ENCODE assay signal across 14 cellular contexts in the genomic region with DNA sequence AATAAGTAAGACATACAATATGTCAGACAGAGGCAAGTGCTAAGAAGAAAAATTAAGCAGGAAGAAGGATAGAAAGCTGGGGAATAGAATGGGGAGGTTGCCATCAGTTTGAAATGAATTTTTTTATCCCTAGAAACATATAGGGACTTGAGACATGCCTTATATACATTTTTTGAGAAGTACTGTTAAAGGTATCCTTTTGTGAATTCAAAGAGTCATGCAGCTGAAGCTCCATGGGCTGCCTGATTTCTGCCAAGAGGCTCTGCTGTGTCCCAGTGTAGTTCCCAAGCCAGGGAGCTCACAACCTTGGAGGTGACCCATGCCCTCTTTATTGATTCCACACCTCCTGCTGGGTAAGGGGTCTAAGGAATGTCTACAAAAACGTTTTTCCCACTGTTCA.
A peak's percentile ranks its signal among the peaks of the same experiment; 100 is the strongest.
DNase-seq lines count a peak whose midpoint lies in the region; TF ChIP-seq lines count a peak whose summit lies in the region.
"Had no signal": no experiment of that assay in that cellular context is flagged by ENCODE, and none has a peak within 500 bp of the region (broad histone marks: within the 10 kb centered on the region; RNA-seq: fewer than 3 reads in every experiment).

No MANE protein-coding gene starts in this region.

- H4K20me1 ChIP-seq in BLaER1: no peaks in the 10 kb centered on the region

- peaks cover 52% of the 10 kb centered on the region for H3K4me1 ChIP-seq in BLaER1
- H3K4me1 ChIP-seq in colonic mucosa: no peaks in the 10 kb centered on the region

- H3K9ac ChIP-seq in BLaER1 (peak overlapping the region; percentile 75), colonic mucosa (ENCODE audit: low read depth in 2 of 2, low read length in 2 of 2) (no peak overlapping the region)

- peak overlapping the region; percentile 70 for H3K4me3 ChIP-seq in BLaER1
- H3K4me3 ChIP-seq in kidney epithelial cell (ENCODE audit: low read depth, low read length): peak overlapping the region; percentile 20
- no peak overlapping the region for H3K4me3 ChIP-seq in colonic mucosa
- H3K4me3 ChIP-seq: skin epidermis had no signal

- peak overlapping the region; percentile 75 for H3K4me3 Mint-ChIP-seq in activated T-helper 2 cell treated with anti-CD3 and anti-CD28 coated beads, Interferon-gamma antibody, Interleukin-2, Interleukin-4, amounts not matched to agents 10 μg/mL and 5 μg/mL and 100 μg/mL, durations not matched to agents 14 hours and 24 hours and 36 hours (ENCODE audit: low read depth)

- peaks cover 6% of the 10 kb centered on the region; the same call in 1 of the 2 replicates for H3K36me3 ChIP-seq in BLaER1
- H3K36me3 ChIP-seq in kidney epithelial cell (ENCODE audit: control insufficient read depth, insufficient read depth, low read length): no peaks in the 10 kb centered on the region
- no peaks in the 10 kb centered on the region for H3K36me3 ChIP-seq in colonic mucosa

- H3K27ac Mint-ChIP-seq in activated T-helper 2 cell treated with anti-CD3 and anti-CD28 coated beads, Interferon-gamma antibody, Interleukin-2, Interleukin-4, amounts not matched to agents 10 μg/mL and 5 μg/mL and 100 μg/mL, durations not matched to agents 14 hours and 24 hours and 36 hours: peak overlapping the region; percentile 71

- no peaks in the 10 kb centered on the region for H3K27me3 Mint-ChIP-seq in activated T-helper 2 cell treated with anti-CD3 and anti-CD28 coated beads, Interferon-gamma antibody, Interleukin-2, Interleukin-4, amounts not matched to agents 10 μg/mL and 5 μg/mL and 100 μg/mL, durations not matched to agents 14 hours and 24 hours and 36 hours (ENCODE audit: low read depth)

- H3K36me3 Mint-ChIP-seq in activated T-helper 2 cell treated with anti-CD3 and anti-CD28 coated beads, Interferon-gamma antibody, Interleukin-2, Interleukin-4, amounts not matched to agents 10 μg/mL and 5 μg/mL and 100 μg/mL, durations not matched to agents 14 hours and 24 hours and 36 hours (ENCODE audit: low read depth): peaks cover 82% of the 10 kb centered on the region

- no peaks in the 10 kb centered on the region for H3K9me3 Mint-ChIP-seq in activated T-helper 2 cell treated with anti-CD3 and anti-CD28 coated beads, Interferon-gamma antibody, Interleukin-2, Interleukin-4, amounts not matched to agents 10 μg/mL and 5 μg/mL and 100 μg/mL, durations not matched to agents 14 hours and 24 hours and 36 hours

- H3K4me1 Mint-ChIP-seq in activated T-helper 2 cell treated with anti-CD3 and anti-CD28 coated beads, Interferon-gamma antibody, Interleukin-2, Interleukin-4, amounts not matched to agents 10 μg/mL and 5 μg/mL and 100 μg/mL, durations not matched to agents 14 hours and 24 hours and 36 hours (ENCODE audit: low read depth): peaks cover 49% of the 10 kb centered on the region

- H3K27ac ChIP-seq in BLaER1: peak overlapping the region; percentile 79
- H3K27ac ChIP-seq in colonic mucosa: no peak overlapping the region
- H3K27ac ChIP-seq in caudate nucleus (ENCODE audit: low read depth, low read length): no peak overlapping the region

- TF ChIP-seq CTCF in kidney epithelial cell (IDR thresholded peaks at IDR 0.05; ENCODE audit: insufficient read depth, low read length, poor library complexity, severe bottlenecking): no peak
- TF ChIP-seq CTCF in colonic mucosa (IDR thresholded peaks at IDR 0.05): no peak

- H3K27me3 ChIP-seq in BLaER1 (no peaks in the 10 kb centered on the region), kidney epithelial cell (ENCODE audit: control insufficient read depth, insufficient read depth, low read length) (no peaks in the 10 kb centered on the region), colonic mucosa (no peaks in the 10 kb centered on the region)

- no peak for DNase-seq in HEK293T (ENCODE audit: extremely low spot score)
- no peak for DNase-seq in activated T-helper 2 cell treated with anti-CD3 and anti-CD28 coated beads, Interferon-gamma antibody, Interleukin-2, Interleukin-4, amounts not matched to agents 10 μg/mL and 5 μg/mL and 100 μg/mL, durations not matched to agents 14 hours and 24 hours and 36 hours (ENCODE audit: low spot score)
- DNase-seq in kidney epithelial cell (ENCODE audit: low read depth): no peak
- no peak for DNase-seq in NCI-H2227 treated with DMSO at 0.1 percent for 48 hours (lab: John Stamatoyannopoulos, UW)
- DNase-seq in stimulated activated CD4-positive, alpha-beta T cell treated with anti-CD3 and anti-CD28 coated beads, Interleukin-2, amount 100 ng/mL, for 48 hours: no peak
- no peak for DNase-seq in colonic mucosa
- DNase-seq in caudate nucleus (lab: John Stamatoyannopoulos, UW): no peak
- DNase-seq: activated CD4-positive, alpha-beta T cell treated with anti-CD3 and anti-CD28 coated beads for 1 hour; amygdala; NCI-H1048; NCI-H446 treated with DMSO at 0.1 percent for 48 hours; SHP77 treated with DMSO at 0.1 percent for 48 hours had no signal

- H3K4me2 ChIP-seq in BLaER1: peak overlapping the region; percentile 95

- POLR2A ChIA-PET in HEK293T (lab: Yijun Ruan, JAX): no interaction called here

- intact Hi-C loops in activated T-helper 2 cell treated with anti-CD3 and anti-CD28 coated beads, Interferon-gamma antibody, Interleukin-2, Interleukin-4, amounts not matched to agents 10 μg/mL and 5 μg/mL and 100 μg/mL, durations not matched to agents 14 hours and 24 hours and 36 hours (cut with micrococcal nuclease): no loop called here
- intact Hi-C loops in colonic mucosa (cut with DNase I): no loop called here

- H3K9me3 ChIP-seq in BLaER1 (no peaks in the 10 kb centered on the region; the same call in 1 of the 2 replicates), colonic mucosa (no peaks in the 10 kb centered on the region)

- CTCF ChIA-PET in HEK293T (lab: Yijun Ruan, JAX): no interaction called here

TF ChIP-seq in HEK293T, 16 proteins besides CTCF, POLR2A, EP300 and RAD21:
- TF ChIP-seq, protein P1, sequence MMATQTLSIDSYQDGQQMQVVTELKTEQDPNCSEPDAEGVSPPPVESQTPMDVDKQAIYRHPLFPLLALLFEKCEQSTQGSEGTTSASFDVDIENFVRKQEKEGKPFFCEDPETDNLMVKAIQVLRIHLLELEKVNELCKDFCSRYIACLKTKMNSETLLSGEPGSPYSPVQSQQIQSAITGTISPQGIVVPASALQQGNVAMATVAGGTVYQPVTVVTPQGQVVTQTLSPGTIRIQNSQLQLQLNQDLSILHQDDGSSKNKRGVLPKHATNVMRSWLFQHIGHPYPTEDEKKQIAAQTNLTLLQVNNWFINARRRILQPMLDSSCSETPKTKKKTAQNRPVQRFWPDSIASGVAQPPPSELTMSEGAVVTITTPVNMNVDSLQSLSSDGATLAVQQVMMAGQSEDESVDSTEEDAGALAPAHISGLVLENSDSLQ (IDR thresholded peaks at IDR 0.05): peak; percentile 78; the same call in 1 of the 2 replicates
- TF ChIP-seq ZNF384 (IDR thresholded peaks at IDR 0.05): no peak
- TF ChIP-seq HDGF (IDR thresholded peaks at IDR 0.05; ENCODE audit: borderline replicate concordance): no peak
- TF ChIP-seq ARNT (IDR thresholded peaks at IDR 0.05): no peak
- no peak for TF ChIP-seq L3MBTL2 (conservative IDR thresholded peaks at IDR 0.05)
- TF ChIP-seq BHLHE40 (IDR thresholded peaks at IDR 0.05; ENCODE audit: borderline replicate concordance): no peak
TF ChIP-seq in HEK293T: peak in this region for 1.
